9 cellular contexts compared by ENCODE assay signal in the genomic region with DNA sequence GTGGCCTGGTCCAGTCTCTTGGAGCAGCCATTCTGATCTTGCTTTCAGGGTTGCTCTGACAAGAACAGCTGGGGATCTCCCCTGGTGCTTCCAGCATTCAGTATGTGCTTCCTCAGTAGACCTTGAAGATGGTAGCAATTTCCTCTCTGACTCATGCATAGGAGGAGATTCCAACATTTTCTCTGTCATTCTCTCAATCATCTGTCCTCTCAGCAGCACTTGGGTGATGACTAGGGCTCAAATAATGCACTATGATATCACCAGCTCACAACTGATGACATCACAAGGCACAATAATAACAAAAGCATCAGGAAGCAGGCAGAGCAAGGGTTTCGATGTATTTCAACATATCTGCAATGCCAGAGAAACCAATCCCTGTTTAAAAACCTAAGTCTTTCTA. TPM values are rescaled to one million over a fixed set of nuclear protein-coding genes. Genes with fewer than 3 reads are reported as not detected.
DNase-seq lines count a peak whose midpoint lies in the region; ATAC-seq, FAIRE-seq and TF ChIP-seq lines count a peak whose summit lies in the region.
"Had no signal": no experiment of that assay in that cellular context is flagged by ENCODE, and none has a peak within 500 bp of the region (broad histone marks: within the 10 kb centered on the region; RNA-seq: fewer than 3 reads in every experiment).

No MANE protein-coding gene starts in this region.

- H3K27ac ChIP-seq in A673 (ENCODE audit: low read depth, low read length, poor library complexity, severe bottlenecking), result peak overlapping the region; percentile 24
- H3K27ac ChIP-seq in esophagus (ENCODE audit: low read depth in 2 of 2, low read length in 1 of 2), result peak overlapping the region; percentile 45 to 60

- peak; percentile 93 for FAIRE-seq in HTR-8/SVneo (lab: Jason Lieb, UNC)

- WGBS in esophagus, 2 donors, result 70 to 79% methylated on average over 1 of the region's 1 CpG
- 58 to 84% methylated on average over 1 of the region's 1 CpG for WGBS in lower leg skin, 2 donors

- DNase-seq in A673 (ENCODE audit: low spot score), result peak; percentile 82
- DNase-seq in HTR-8/SVneo (ENCODE audit: insufficient read length, low spot score), result peak; percentile 60
- DNase-seq in epidermal melanocyte (ENCODE audit: insufficient read length, low spot score), result no peak
- DNase-seq in lower leg skin (ENCODE audit: low spot score in 2 of 2), result no peak
- no peak for DNase-seq in NCI-H1694 treated with DMSO at 0.1 percent for 48 hours (lab: John Stamatoyannopoulos, UW)
- DNase-seq: activated naive CD8-positive, alpha-beta T cell treated with anti-CD3 and anti-CD28 coated beads, Interleukin-2, amount 10 ng/mL, durations not matched to agents 7 days and 5 days had no signal

- H3K36me3 ChIP-seq in A673 (ENCODE audit: insufficient read depth, low read length, poor library complexity, severe bottlenecking) (no peaks in the 10 kb centered on the region), esophagus (ENCODE audit: control insufficient read depth in 2 of 2, insufficient read depth in 2 of 2, low read length in 1 of 2) (no peaks in the 10 kb centered on the region)

- intact Hi-C loops in A673 (cut with micrococcal nuclease; ENCODE audit: unreplicated experiment), result no loop called here
- intact Hi-C loops in lower leg skin (cut with DNase I; ENCODE audit: low total_unique reads), result no loop called here

- H3K9me3 ChIP-seq in A673 (ENCODE audit: low read depth, low read length, poor library complexity, severe bottlenecking), result no peaks in the 10 kb centered on the region
- H3K9me3 ChIP-seq in esophagus (ENCODE audit: control insufficient read depth in 2 of 2, insufficient read depth in 1 of 2, low read depth in 1 of 2, low read length in 1 of 2), result no peaks in the 10 kb centered on the region

- CTCF ChIA-PET in A673 (lab: Charles Lee), result no interaction called here

- H3K4me1 ChIP-seq in A673 (ENCODE audit: insufficient read depth, low read length, poor library complexity, severe bottlenecking) (no peaks in the 10 kb centered on the region), esophagus (ENCODE audit: control insufficient read depth in 2 of 2, insufficient read depth in 2 of 2, low read length in 1 of 2) (no peaks in the 10 kb centered on the region)

- peak; percentile 38 for ATAC-seq in GM19351 (IDR thresholded peaks at IDR 0.05; ENCODE audit: unreplicated experiment)
- no peak for ATAC-seq in GM19035 (IDR thresholded peaks at IDR 0.05; ENCODE audit: unreplicated experiment)

- no peak for TF ChIP-seq POLR2A in lower leg skin (IDR thresholded peaks at IDR 0.05)

- H3K27me3 ChIP-seq in A673 (replicated peaks; ENCODE audit: insufficient read depth, low read depth, low read length, poor library complexity) (no peaks in the 10 kb centered on the region), esophagus (ENCODE audit: control insufficient read depth in 1 of 2, insufficient read depth in 2 of 2, low read length in 2 of 2) (no peaks in the 10 kb centered on the region)

- POLR2A ChIA-PET in A673 (lab: Charles Lee; ENCODE audit: low non-redundant PET), result no interaction called here

- no TSS peak for BruUV-seq in A673 (replicated peaks; lab: Mats Ljungman, UMichigan)

- H3K4me3 ChIP-seq in A673 (ENCODE audit: low read depth, low read length, poor library complexity, severe bottlenecking) (no peak overlapping the region), esophagus (ENCODE audit: low read depth in 1 of 2, low read length in 2 of 2) (no peak overlapping the region), lower leg skin (ENCODE audit: low read depth, poor library complexity, severe bottlenecking) (no peak overlapping the region)

- no peak for TF ChIP-seq CTCF in A673 (conservative IDR thresholded peaks at IDR 0.05; ENCODE audit: low read depth, low read length)
- no peak for TF ChIP-seq CTCF in lower leg skin (IDR thresholded peaks at IDR 0.05)

RNA-seq across cellular contexts. Expression of gene NFKBIZ, which starts 52.7 kb away (rescaled TPM):
- total RNA-seq in A673 (2021) (11.5 and 15.1 TPM in 2 replicates), lower leg skin (100 to 1,000 TPM; 155 to 440 (median 310) TPM)
- 10 to 100 TPM; 14.4 to 30.3 TPM for polyA plus RNA-seq in esophagus

Comparison
In these comparisons a context has a peak if more than half of its experiments do, and no peak if none do; other contexts are left out.
1. DNase-seq: peak in A673 (single experiment) and HTR-8/SVneo (single experiment); none in epidermal melanocyte (single experiment), lower leg skin (0 of 2) and NCI-H1694 treated with DMSO at 0.1 percent for 48 hours (single experiment).